ENCODE assay signal across 2 cellular contexts in the genomic region with DNA sequence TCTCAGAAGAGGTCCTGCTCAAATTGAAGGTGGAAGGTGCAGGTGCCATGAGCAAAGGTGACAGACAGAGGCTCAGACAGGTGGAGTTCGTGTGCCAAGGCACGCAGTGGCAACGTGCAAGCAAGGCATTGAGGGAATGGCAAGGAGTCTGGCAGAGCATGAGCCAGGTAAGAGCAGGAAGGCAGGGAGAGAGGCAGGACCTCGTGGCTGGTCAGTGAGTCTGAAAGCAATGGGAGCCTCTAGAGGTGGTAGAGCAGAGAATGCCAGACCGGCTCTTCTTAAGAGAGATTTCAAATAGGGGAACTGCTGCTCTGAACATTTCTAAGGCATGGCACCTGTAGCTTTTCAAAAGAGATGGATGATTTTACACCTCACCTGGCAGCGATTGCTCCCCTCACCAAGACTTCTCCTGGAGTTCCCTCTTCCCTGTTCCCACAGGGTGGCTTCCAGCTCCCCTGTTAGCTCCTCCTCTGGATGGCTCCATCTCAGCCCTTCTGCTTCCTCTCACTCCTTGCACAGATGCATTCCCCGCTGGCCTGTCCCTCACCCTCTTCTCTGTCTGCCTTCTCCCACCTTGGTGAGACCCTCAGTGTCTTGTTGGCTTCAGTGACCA.
TF ChIP-seq lines count a peak whose summit lies in the region.

No MANE protein-coding gene starts in this region.

TF ChIP-seq in GM12891, 5 proteins besides CTCF, POLR2A, EP300 and RAD21:
- TF ChIP-seq POLR2AphosphoS5 (IDR thresholded peaks at IDR 0.05; ENCODE audit: low read depth, low read length) (no peak), SPI1 (IDR thresholded peaks at IDR 0.05; ENCODE audit: low read depth, low read length) (peak; percentile 62)

TF ChIP-seq in H1, 55 proteins besides CTCF, POLR2A, EP300 and RAD21:
- TF ChIP-seq SIRT6 (IDR thresholded peaks at IDR 0.05; ENCODE audit: low read length) (no peak), SP2 (IDR thresholded peaks at IDR 0.05; ENCODE audit: low read length) (no peak), GTF2F1 (IDR thresholded peaks at IDR 0.05; ENCODE audit: borderline replicate concordance, low read depth, low read length) (no peak), KDM5A (IDR thresholded peaks at IDR 0.05; ENCODE audit: low read length) (no peak), BRCA1 (IDR thresholded peaks at IDR 0.05; ENCODE audit: low read depth, low read length) (no peak), NRF1 (IDR thresholded peaks at IDR 0.05; ENCODE audit: low read depth, low read length) (no peak), GABPA (IDR thresholded peaks at IDR 0.05; ENCODE audit: borderline replicate concordance, insufficient read depth, low read length) (no peak), EZH2 (IDR thresholded peaks at IDR 0.05; ENCODE audit: low read depth, low read length, severe bottlenecking) (no peak), JUN (IDR thresholded peaks at IDR 0.05; ENCODE audit: low read depth, low read length) (no peak), EGR1 (IDR thresholded peaks at IDR 0.05; ENCODE audit: borderline replicate concordance, low read depth, low read length) (no peak), CHD2 (IDR thresholded peaks at IDR 0.05; ENCODE audit: low read length) (no peak), CBX5 (IDR thresholded peaks at IDR 0.05; ENCODE audit: low read depth, low read length) (no peak), SUZ12 (IDR thresholded peaks at IDR 0.05; ENCODE audit: low read length) (no peak), SIN3A (conservative IDR thresholded peaks at IDR 0.05 in 1 of 2, IDR thresholded peaks at IDR 0.05 in 1 of 2; ENCODE audit: low read depth in 1 of 2, low read length in 2 of 2) (no peak)
- TF ChIP-seq, protein P1, sequence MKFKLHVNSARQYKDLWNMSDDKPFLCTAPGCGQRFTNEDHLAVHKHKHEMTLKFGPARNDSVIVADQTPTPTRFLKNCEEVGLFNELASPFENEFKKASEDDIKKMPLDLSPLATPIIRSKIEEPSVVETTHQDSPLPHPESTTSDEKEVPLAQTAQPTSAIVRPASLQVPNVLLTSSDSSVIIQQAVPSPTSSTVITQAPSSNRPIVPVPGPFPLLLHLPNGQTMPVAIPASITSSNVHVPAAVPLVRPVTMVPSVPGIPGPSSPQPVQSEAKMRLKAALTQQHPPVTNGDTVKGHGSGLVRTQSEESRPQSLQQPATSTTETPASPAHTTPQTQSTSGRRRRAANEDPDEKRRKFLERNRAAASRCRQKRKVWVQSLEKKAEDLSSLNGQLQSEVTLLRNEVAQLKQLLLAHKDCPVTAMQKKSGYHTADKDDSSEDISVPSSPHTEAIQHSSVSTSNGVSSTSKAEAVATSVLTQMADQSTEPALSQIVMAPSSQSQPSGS (IDR thresholded peaks at IDR 0.05; ENCODE audit: low read length), result no peak
